18 cellular contexts compared by ENCODE assay signal in genomic region chr13:30746816-30747215, GRCh38. TPM values are rescaled to one million over a fixed set of nuclear protein-coding genes. Genes with fewer than 3 reads are reported as not detected.
DNase-seq lines count a peak whose midpoint lies in the region; ATAC-seq and TF ChIP-seq lines count a peak whose summit lies in the region.
"Had no signal": no experiment of that assay in that cellular context is flagged by ENCODE, and none has a peak within 500 bp of the region (broad histone marks: within the 10 kb centered on the region; RNA-seq: fewer than 3 reads in every experiment).

No MANE protein-coding gene starts in this region.

- in situ Hi-C loops in transverse colon (cut with MboI; ENCODE audit: low pct_ligation_motif_present in 1 of 4, low pct_unique_long_range_greater_than_20kb in 1 of 4, low sequenced_read_pairs in 3 of 4), result no loop called here

- H4K20me1 ChIP-seq in SK-N-SH (ENCODE audit: insufficient read depth), result no peaks in the 10 kb centered on the region

- H3K36me3 Mint-ChIP-seq in glutamatergic neuron (ENCODE audit: unreplicated experiment) (no peaks in the 10 kb centered on the region), nephron progenitor cell (ENCODE audit: low read depth) (no peaks in the 10 kb centered on the region), endodermal cell (ENCODE audit: low read depth) (no peaks in the 10 kb centered on the region)

- intact Hi-C loops in transverse colon (cut with DNase I; ENCODE audit: low total_unique reads) (no loop called here), stomach (cut with DNase I; ENCODE audit: low total_unique reads) (no loop called here)

- no peak overlapping the region for H3K4me3 Mint-ChIP-seq in glutamatergic neuron (ENCODE audit: unreplicated experiment)
- no peak overlapping the region for H3K4me3 Mint-ChIP-seq in nephron progenitor cell
- H3K4me3 Mint-ChIP-seq in endodermal cell, result no peak overlapping the region
- H3K4me3 Mint-ChIP-seq: GM23338 had no signal

- WGBS in SK-N-SH (ENCODE audit: low lambda C conversion rate), result 61% methylated on average over 2 of the region's 2 CpGs
- 54 to 73% methylated on average over 2 of the region's 2 CpGs for WGBS in transverse colon (ENCODE audit: low coverage in 1 of 2), 2 donors
- WGBS in stomach, 5 donors, result 64 to 90% (median 74%) methylated on average over 2 of the region's 2 CpGs
- 88 to 91% methylated on average over 1 to 2 of the region's 2 CpGs for WGBS in endodermal cell (ENCODE audit: insufficient coverage in 1 of 2, insufficient read length in 1 of 2), 2 experiments

- H3K4me1 Mint-ChIP-seq in glutamatergic neuron (ENCODE audit: low read depth, unreplicated experiment), result peaks cover 36% of the 10 kb centered on the region
- H3K4me1 Mint-ChIP-seq in nephron progenitor cell, result peaks cover 50% of the 10 kb centered on the region
- H3K4me1 Mint-ChIP-seq in endodermal cell, result peaks cover 19% of the 10 kb centered on the region

- POLR2A ChIA-PET in SK-N-SH (lab: Yijun Ruan, JAX), result interaction anchor here (0.5 kb wide), 1 partner anchor 204 kb away, joined by 4 read pairs; no protein-coding TSS in a partner anchor

- H3K9me3 Mint-ChIP-seq in glutamatergic neuron (ENCODE audit: unreplicated experiment) (peaks cover 9% of the 10 kb centered on the region), nephron progenitor cell (peaks cover 3% of the 10 kb centered on the region), endodermal cell (no peaks in the 10 kb centered on the region)
- H3K9me3 Mint-ChIP-seq: GM23338 had no signal

- H3K9me2 ChIP-seq in SK-N-SH, result no peaks in the 10 kb centered on the region

- H3K9me3 ChIP-seq in SK-N-SH, result no peaks in the 10 kb centered on the region
- H3K9me3 ChIP-seq in transverse colon, result no peaks in the 10 kb centered on the region
- no peaks in the 10 kb centered on the region for H3K9me3 ChIP-seq in stomach
- no peaks in the 10 kb centered on the region for H3K9me3 ChIP-seq in endodermal cell (ENCODE audit: control insufficient read depth, low read length)
- H3K9me3 ChIP-seq: SJSA1 had no signal

- DNase-seq in SK-N-SH (peak; percentile 17), glutamatergic neuron (peak; percentile 36), nephron progenitor cell (no peak), transverse colon (no peak), COLO829 (ENCODE audit: low spot score) (no peak), stomach (no peak), endodermal cell (no peak)
- DNase-seq: 8988T, NCI-H1092 treated with DMSO at 0.1 percent for 48 hours, NCI-H1694 treated with DMSO at 0.1 percent for 48 hours, NCI-H446, NCI-H774, RPMI8226 had no signal

- H3K36me3 ChIP-seq in SK-N-SH (replicated peaks in 1 of 2; ENCODE audit: control insufficient read depth in 1 of 2, insufficient read depth in 2 of 2, low read length in 1 of 2), result no peaks in the 10 kb centered on the region
- H3K36me3 ChIP-seq in transverse colon, result no peaks in the 10 kb centered on the region
- H3K36me3 ChIP-seq in stomach, result no peaks in the 10 kb centered on the region
- no peaks in the 10 kb centered on the region for H3K36me3 ChIP-seq in endodermal cell (ENCODE audit: control insufficient read depth, insufficient read depth, low read length)
- H3K36me3 ChIP-seq: SJSA1 had no signal

- CTCF ChIA-PET in SK-N-SH (lab: Yijun Ruan, JAX), result interaction anchor here (0.7 to 1.7 kb wide), 8 partner anchors 8 to 298 kb away, joined by 3 to 4 read pairs (median 4); partner anchors contain the start of gene ALOX5AP

- no peak overlapping the region for H3K4me2 ChIP-seq in SK-N-SH
- H3K4me2 ChIP-seq: GM23338 had no signal

- no peak for TF ChIP-seq RAD21 in SK-N-SH (IDR thresholded peaks at IDR 0.05; ENCODE audit: low read length)

- H3F3A ChIP-seq in SK-N-SH (replicated peaks; ENCODE audit: insufficient read depth), result peaks cover 19% of the 10 kb centered on the region

- H3K4me3 ChIP-seq in SK-N-SH (ENCODE audit: low read depth in 2 of 2, low read length in 1 of 2) (no peak overlapping the region), transverse colon (no peak overlapping the region), stomach (no peak overlapping the region), endodermal cell (ENCODE audit: low read length) (no peak overlapping the region)
- H3K4me3 ChIP-seq: GM23338, K562, SJSA1 had no signal

- no peak overlapping the region for H3K9ac ChIP-seq in SK-N-SH
- no peak overlapping the region for H3K9ac ChIP-seq in endodermal cell (ENCODE audit: extremely low read depth, low read length, poor library complexity, severe bottlenecking)

- no peak for TF ChIP-seq CTCF in SK-N-SH (IDR thresholded peaks at IDR 0.05)
- no peak for TF ChIP-seq CTCF in glutamatergic neuron (IDR thresholded peaks at IDR 0.05; ENCODE audit: partially characterized antibody, unreplicated experiment)
- no peak for TF ChIP-seq CTCF in nephron progenitor cell (IDR thresholded peaks at IDR 0.05)
- TF ChIP-seq CTCF in transverse colon (IDR thresholded peaks at IDR 0.05), result no peak
- no peak for TF ChIP-seq CTCF in stomach (IDR thresholded peaks at IDR 0.05)
- no peak for TF ChIP-seq CTCF in endodermal cell (conservative IDR thresholded peaks at IDR 0.05)

- H3K27me3 Mint-ChIP-seq in glutamatergic neuron (ENCODE audit: unreplicated experiment) (peaks cover 8% of the 10 kb centered on the region), nephron progenitor cell (ENCODE audit: low read depth, poor library complexity) (peaks cover 14% of the 10 kb centered on the region), endodermal cell (ENCODE audit: insufficient read depth) (peaks cover 3% of the 10 kb centered on the region)

- H3K4me1 ChIP-seq in SK-N-SH (ENCODE audit: control insufficient read depth in 1 of 2, insufficient read depth in 2 of 2, low read depth in 1 of 2, low read length in 1 of 2), result peaks cover 8 to 22% of the 10 kb centered on the region in 2 experiments; a peak in 3 of 4 replicates
- peaks cover 17 to 45% (median 29%) of the 10 kb centered on the region in 4 donors for H3K4me1 ChIP-seq in transverse colon
- H3K4me1 ChIP-seq in stomach, result peaks cover 19 to 70% (median 28%) of the 10 kb centered on the region in 4 donors
- H3K4me1 ChIP-seq in endodermal cell (ENCODE audit: control insufficient read depth, insufficient read depth, low read length), result peaks cover 5% of the 10 kb centered on the region

- TF ChIP-seq EP300 in SK-N-SH (IDR thresholded peaks at IDR 0.05; ENCODE audit: borderline replicate concordance in 1 of 2, low read depth in 1 of 2, low read length in 1 of 2), result no peak
- TF ChIP-seq EP300 in transverse colon (IDR thresholded peaks at IDR 0.05; ENCODE audit: low read depth), result no peak
- no peak for TF ChIP-seq EP300 in stomach (IDR thresholded peaks at IDR 0.05)

- H3K27me3 ChIP-seq in SK-N-SH (ENCODE audit: insufficient read depth), result no peaks in the 10 kb centered on the region
- no peaks in the 10 kb centered on the region for H3K27me3 ChIP-seq in transverse colon
- no peaks in the 10 kb centered on the region for H3K27me3 ChIP-seq in stomach
- no peaks in the 10 kb centered on the region for H3K27me3 ChIP-seq in endodermal cell (ENCODE audit: control insufficient read depth, insufficient read depth, low read length, poor library complexity, severe bottlenecking)
- H3K27me3 ChIP-seq: SJSA1 had no signal

- no peaks in the 10 kb centered on the region for H3K79me2 ChIP-seq in SK-N-SH (ENCODE audit: insufficient read depth)

- H3K27ac ChIP-seq in SK-N-SH (ENCODE audit: low read depth in 2 of 2, low read length in 1 of 2), result no peak overlapping the region
- H3K27ac ChIP-seq in transverse colon, result peak overlapping the region in 3 of 4 donors; percentile 20 to 52 (median 43)
- H3K27ac ChIP-seq in stomach, result peak overlapping the region in 2 of 5 donors; percentile 24 to 26
- H3K27ac ChIP-seq in endodermal cell (ENCODE audit: low read depth, low read length), result no peak overlapping the region
- H3K27ac ChIP-seq: C4-2B, SJSA1 had no signal

- no peak overlapping the region for H2AFZ ChIP-seq in SK-N-SH (ENCODE audit: low read depth)
- H2AFZ ChIP-seq: GM23338 had no signal

- ATAC-seq in SK-N-SH treated with all-trans-retinoic acid at 6 μM for 48 hours, result no peak
- ATAC-seq: GM23338, K562 had no signal

- H3K27ac Mint-ChIP-seq in glutamatergic neuron (ENCODE audit: unreplicated experiment) (peak overlapping the region; percentile 80), nephron progenitor cell (peak overlapping the region; percentile 10), endodermal cell (no peak overlapping the region)
- H3K27ac Mint-ChIP-seq: GM23338 had no signal

- TF ChIP-seq POLR2A in transverse colon (IDR thresholded peaks at IDR 0.05) (no peak), stomach (IDR thresholded peaks at IDR 0.05) (no peak)

TF ChIP-seq in SK-N-SH, 30 proteins besides CTCF, POLR2A, EP300 and RAD21 (continues in another document):
- TF ChIP-seq NRF1 (IDR thresholded peaks at IDR 0.05; ENCODE audit: low read depth, low read length), result no peak
- TF ChIP-seq FOXJ3 (CRISPR knock-in tag; IDR thresholded peaks at IDR 0.05), result no peak

TF ChIP-seq in SK-N-SH treated with all-trans-retinoic acid at 6 μM for 48 hours, 23 proteins besides CTCF, POLR2A, EP300 and RAD21:
- no peak for TF ChIP-seq ZFP3 (CRISPR knock-in tag; IDR thresholded peaks at IDR 0.05)
- no peak for TF ChIP-seq ISL1 (CRISPR knock-in tag; IDR thresholded peaks at IDR 0.05)
- no peak for TF ChIP-seq ARNTL (CRISPR knock-in tag; IDR thresholded peaks at IDR 0.05; ENCODE audit: borderline replicate concordance, low read depth)
- TF ChIP-seq GLIS3 (CRISPR knock-in tag; IDR thresholded peaks at IDR 0.05), result no peak

RNA-seq across cellular contexts. Expression of gene ALOX5AP, which starts 11.5 kb away (rescaled TPM):
- polyA plus RNA-seq in SK-N-SH (2012; rRNA removed) (1.2 and 1.3 TPM in 2 replicates), stomach (10 to 100 TPM in 2 of 3 donors, 1 to 10 TPM in 1; 7.4 to 36.4 (median 30.2) TPM)
- polyA plus RNA-seq in SK-N-SH (2012; cell fraction: cytosol; rRNA removed), result 0.90 and 1.6 TPM in 2 replicates
- polyA plus RNA-seq in SK-N-SH (2012; cell fraction: nucleus; rRNA removed), result 0.47 and 0.83 TPM in 2 replicates
- total RNA-seq in glutamatergic neuron (ENCODE audit: unreplicated experiment) (0.81 TPM), transverse colon (10 to 100 TPM in 3 of 4 donors, 1 to 10 TPM in 1; 1.2 to 18.7 (median 14.1) TPM), stomach (1 to 10 TPM; 1.3 to 9.5 (median 2.9) TPM), endodermal cell (not detected)
- polyA plus RNA-seq in endodermal cell (2013, experiment 1 of 2), result 0.36 TPM
- 0.41 TPM for polyA plus RNA-seq in endodermal cell (2013, experiment 2 of 2)
- total RNA-seq: GM23338 had no signal
- polyA plus RNA-seq: K562 had no signal

Comparison
In these comparisons a context has a peak if more than half of its experiments do, and no peak if none do; other contexts are left out.
1. DNase-seq: peak in SK-N-SH (single experiment) and glutamatergic neuron (single experiment); none in nephron progenitor cell (single experiment), transverse colon (single experiment), COLO829 (single experiment), stomach (single experiment) and endodermal cell (single experiment).
2. H3K27ac ChIP-seq: peak in transverse colon (3 of 4); none in SK-N-SH (0 of 2) and endodermal cell (single experiment).